Comparison of ENCODE assay signal across 18 cellular contexts in genomic region chr20:25484224-25484846, GRCh38.
DNase-seq lines count a peak whose midpoint lies in the region; ATAC-seq and TF ChIP-seq lines count a peak whose summit lies in the region.
"Had no signal": no experiment of that assay in that cellular context is flagged by ENCODE, and none has a peak within 500 bp of the region (broad histone marks: within the 10 kb centered on the region; RNA-seq: fewer than 3 reads in every experiment).

No MANE protein-coding gene starts in this region.

- CTCF ChIA-PET in CD4-positive, alpha-beta T cell (lab: Charles Lee) = no interaction called here

- no peak for TF ChIP-seq CTCF in CD4-positive, alpha-beta T cell (IDR thresholded peaks at IDR 0.05)
- TF ChIP-seq CTCF in GM12872 (IDR thresholded peaks at IDR 0.05; ENCODE audit: insufficient read depth, low read depth, low read length) = peak; percentile 46

- H3K27ac ChIP-seq in CD4-positive, alpha-beta T cell (ENCODE audit: low read depth, low read length) = no peak overlapping the region
- peak overlapping the region; percentile 32 for H3K27ac ChIP-seq in epithelial cell of prostate
- H3K27ac ChIP-seq: hepatocyte had no signal

- H3K4me1 Mint-ChIP-seq in CD4-positive, alpha-beta T cell (ENCODE audit: low read depth) = peaks cover 42% of the 10 kb centered on the region
- H3K4me1 Mint-ChIP-seq in T-helper 17 cell = peaks cover 22% of the 10 kb centered on the region

- no peak for DNase-seq in CD4-positive, alpha-beta T cell
- DNase-seq in T-helper 17 cell (no peak), epithelial cell of prostate (ENCODE audit: low read depth, low spot score) (peak; percentile 52), DMS114 treated with DMSO at 0.1 percent for 48 hours (lab: John Stamatoyannopoulos, UW; ENCODE audit: unreplicated experiment) (no peak), EL (no peak)
- DNase-seq: activated CD4-positive, alpha-beta memory T cell treated with anti-CD3 and anti-CD28 coated beads, Interleukin-2, amount 10 ng/mL, durations not matched to agents 7 days and 5 days; activated T-cell treated with anti-CD3 and anti-CD28 coated beads, Interleukin-2, amount 50 U/mL, for 72 hours; Calu3; GF-D8; islet precursor cell; NCI-H1417 treated with DMSO at 0.1 percent for 48 hours; NCI-H526; OCI-M1; SK-N-SH had no signal

- no peaks in the 10 kb centered on the region for H3K36me3 Mint-ChIP-seq in CD4-positive, alpha-beta T cell (ENCODE audit: low read depth)
- no peaks in the 10 kb centered on the region for H3K36me3 Mint-ChIP-seq in T-helper 17 cell (ENCODE audit: low read depth)

- no peaks in the 10 kb centered on the region for H3K9me3 Mint-ChIP-seq in CD4-positive, alpha-beta T cell
- H3K9me3 Mint-ChIP-seq: activated CD4-positive, alpha-beta memory T cell treated with anti-CD3 and anti-CD28 coated beads, Interleukin-2, amount 10 ng/mL, durations not matched to agents 7 days and 5 days; activated T-cell treated with anti-CD3 and anti-CD28 coated beads, Interleukin-2, amount 50 U/mL, for 72 hours had no signal

- H3K27ac Mint-ChIP-seq in CD4-positive, alpha-beta T cell = peak overlapping the region; percentile 7
- H3K27ac Mint-ChIP-seq in T-helper 17 cell = peak overlapping the region; percentile 76
- H3K27ac Mint-ChIP-seq: activated CD4-positive, alpha-beta memory T cell treated with anti-CD3 and anti-CD28 coated beads, Interleukin-2, amount 10 ng/mL, durations not matched to agents 7 days and 5 days; activated T-cell treated with anti-CD3 and anti-CD28 coated beads, Interleukin-2, amount 50 U/mL, for 72 hours had no signal

- intact Hi-C loops in CD4-positive, alpha-beta T cell (cut with DNase I, micrococcal nuclease) = no loop called here

- H3K27me3 Mint-ChIP-seq in CD4-positive, alpha-beta T cell = no peaks in the 10 kb centered on the region
- H3K27me3 Mint-ChIP-seq in T-helper 17 cell = no peaks in the 10 kb centered on the region
- H3K27me3 Mint-ChIP-seq: activated CD4-positive, alpha-beta memory T cell treated with anti-CD3 and anti-CD28 coated beads, Interleukin-2, amount 10 ng/mL, durations not matched to agents 7 days and 5 days had no signal

- no peak for ATAC-seq in CD4-positive, alpha-beta T cell (ENCODE audit: poor library complexity)
- ATAC-seq in T-helper 17 cell (no peak), GM21723 (IDR thresholded peaks at IDR 0.05; ENCODE audit: unreplicated experiment) (no peak), GM21390 (IDR thresholded peaks at IDR 0.05; ENCODE audit: unreplicated experiment) (no peak)
- ATAC-seq: activated T-cell treated with anti-CD3 and anti-CD28 coated beads, Interleukin-2, amount 50 U/mL, for 72 hours had no signal

- peak overlapping the region; percentile 26 for H3K4me3 Mint-ChIP-seq in CD4-positive, alpha-beta T cell
- no peak overlapping the region for H3K4me3 Mint-ChIP-seq in T-helper 17 cell
- H3K4me3 Mint-ChIP-seq: activated CD4-positive, alpha-beta memory T cell treated with anti-CD3 and anti-CD28 coated beads, Interleukin-2, amount 10 ng/mL, durations not matched to agents 7 days and 5 days had no signal

- no peaks in the 10 kb centered on the region for H3K9me3 ChIP-seq in CD4-positive, alpha-beta T cell (ENCODE audit: control insufficient read depth, low read length)
- no peaks in the 10 kb centered on the region for H3K9me3 ChIP-seq in T-helper 17 cell (ENCODE audit: control insufficient read depth, low read length, poor library complexity, severe bottlenecking)
- H3K9me3 ChIP-seq: SK-N-SH had no signal

- H3K27me3 ChIP-seq in CD4-positive, alpha-beta T cell (ENCODE audit: control insufficient read depth, insufficient read depth, low read length) = no peaks in the 10 kb centered on the region
- H3K27me3 ChIP-seq: hepatocyte had no signal

- POLR2A ChIA-PET in CD4-positive, alpha-beta T cell (lab: Charles Lee) = no interaction called here
